21 cellular contexts compared by ENCODE assay signal in genomic region chr16:800834-801488, GRCh38. TPM values are rescaled to one million over a fixed set of nuclear protein-coding genes. Genes with fewer than 3 reads are reported as not detected.
DNase-seq lines count a peak whose midpoint lies in the region; ATAC-seq and TF ChIP-seq lines count a peak whose summit lies in the region.
"Had no signal": no experiment of that assay in that cellular context is flagged by ENCODE, and none has a peak within 500 bp of the region (broad histone marks: within the 10 kb centered on the region; RNA-seq: fewer than 3 reads in every experiment).

No MANE protein-coding gene starts in this region.

- peak; percentile 57 for DNase-seq in activated CD4-positive, alpha-beta T cell treated with anti-CD3 and anti-CD28 coated beads, Interleukin-2, amount 10 ng/mL, durations not matched to agents 24 days and 14 days
- no peak for DNase-seq in activated CD4-positive, alpha-beta T cell treated with anti-CD3 and anti-CD28 coated beads, Interleukin-2, amount 10 ng/mL, durations not matched to agents 7 days and 5 days
- DNase-seq in stimulated activated naive B cell treated with anti-CD40 and anti-IgM and Interleukin-4, amounts not matched to agents 10 μg/mL and 1 μg/mL and 100 μg/mL, for 72 hours = no peak
- DNase-seq in NCI-H446 treated with DMSO at 0.1 percent for 48 hours (lab: John Stamatoyannopoulos, UW) = no peak
- DNase-seq: activated CD8-positive, alpha-beta memory T cell treated with anti-CD3 and anti-CD28 coated beads for 24 hours; activated T-cell treated with anti-CD3 and anti-CD28 coated beads, Interleukin-2, amount 50 U/mL, for 72 hours; C1 segment of cervical spinal cord; effector memory CD4-positive, alpha-beta T cell; left lung; NCI-H1694; NCI-H2227 treated with DMSO at 0.1 percent for 48 hours; stimulated activated CD4-positive, alpha-beta T cell treated with anti-CD3 and anti-CD28 coated beads, Interleukin-4, amount 100 ng/mL, for 1 hour; T1000; upper lobe of right lung had no signal

- H3K9me3 Mint-ChIP-seq in activated CD4-positive, alpha-beta T cell treated with anti-CD3 and anti-CD28 coated beads, Interleukin-2, amount 10 ng/mL, durations not matched to agents 24 days and 14 days = no peaks in the 10 kb centered on the region
- no peaks in the 10 kb centered on the region for H3K9me3 Mint-ChIP-seq in activated CD4-positive, alpha-beta T cell treated with anti-CD3 and anti-CD28 coated beads, Interleukin-2, amount 10 ng/mL, durations not matched to agents 7 days and 5 days
- peaks cover 4 to 5% of the 10 kb centered on the region in 2 donors for H3K9me3 Mint-ChIP-seq in stimulated activated naive B cell treated with anti-CD40 and anti-IgM and Interleukin-4, amounts not matched to agents 10 μg/mL and 1 μg/mL and 100 μg/mL, for 72 hours
- H3K9me3 Mint-ChIP-seq: activated naive CD4-positive, alpha-beta T cell treated with anti-CD3 and anti-CD28 coated beads, Interleukin-2, amount 50 U/mL, for 24 hours; activated T-cell treated with anti-CD3 and anti-CD28 coated beads, Interleukin-2, amount 50 U/mL, for 72 hours; IgD-negative memory B cell had no signal

- no peak overlapping the region for H3K4me3 Mint-ChIP-seq in activated CD4-positive, alpha-beta T cell treated with anti-CD3 and anti-CD28 coated beads, Interleukin-2, amount 10 ng/mL, durations not matched to agents 24 days and 14 days
- H3K4me3 Mint-ChIP-seq in activated CD4-positive, alpha-beta T cell treated with anti-CD3 and anti-CD28 coated beads, Interleukin-2, amount 10 ng/mL, durations not matched to agents 7 days and 5 days = no peak overlapping the region
- no peak overlapping the region for H3K4me3 Mint-ChIP-seq in stimulated activated naive B cell treated with anti-CD40 and anti-IgM and Interleukin-4, amounts not matched to agents 10 μg/mL and 1 μg/mL and 100 μg/mL, for 72 hours
- H3K4me3 Mint-ChIP-seq: activated naive CD4-positive, alpha-beta T cell treated with anti-CD3 and anti-CD28 coated beads, Interleukin-2, amount 50 U/mL, for 24 hours; activated T-cell treated with anti-CD3 and anti-CD28 coated beads, Interleukin-2, amount 50 U/mL, for 72 hours; IgD-negative memory B cell had no signal

- POLR2A ChIA-PET in activated CD4-positive, alpha-beta T cell treated with anti-CD3 and anti-CD28 coated beads, Interleukin-2, amount 10 ng/mL, durations not matched to agents 7 days and 5 days (lab: Charles Lee) = interaction anchor here (0.6 kb wide), 1 partner anchor 164 kb away, joined by 4 read pairs; no protein-coding TSS in a partner anchor

- H3K27ac Mint-ChIP-seq in activated CD4-positive, alpha-beta T cell treated with anti-CD3 and anti-CD28 coated beads, Interleukin-2, amount 10 ng/mL, durations not matched to agents 24 days and 14 days = no peak overlapping the region
- no peak overlapping the region for H3K27ac Mint-ChIP-seq in activated CD4-positive, alpha-beta T cell treated with anti-CD3 and anti-CD28 coated beads, Interleukin-2, amount 10 ng/mL, durations not matched to agents 7 days and 5 days
- H3K27ac Mint-ChIP-seq in stimulated activated naive B cell treated with anti-CD40 and anti-IgM and Interleukin-4, amounts not matched to agents 10 μg/mL and 1 μg/mL and 100 μg/mL, for 72 hours = no peak overlapping the region
- H3K27ac Mint-ChIP-seq: activated naive CD4-positive, alpha-beta T cell treated with anti-CD3 and anti-CD28 coated beads, Interleukin-2, amount 50 U/mL, for 24 hours; activated T-cell treated with anti-CD3 and anti-CD28 coated beads, Interleukin-2, amount 50 U/mL, for 72 hours; IgD-negative memory B cell had no signal

- CTCF ChIA-PET in activated CD4-positive, alpha-beta T cell treated with anti-CD3 and anti-CD28 coated beads, Interleukin-2, amount 10 ng/mL, durations not matched to agents 7 days and 5 days (lab: Charles Lee) = interaction anchor here (1.6 kb wide), 1 partner anchor 89 kb away, joined by 4 read pairs; no protein-coding TSS in a partner anchor

- intact Hi-C loops in activated CD4-positive, alpha-beta T cell treated with anti-CD3 and anti-CD28 coated beads, Interleukin-2, amount 10 ng/mL, durations not matched to agents 24 days and 14 days (cut with micrococcal nuclease) = no loop called here

- ATAC-seq in SK-N-SH treated with all-trans-retinoic acid at 6 μM for 48 hours (peak; percentile 31), GM19455 (IDR thresholded peaks at IDR 0.05; ENCODE audit: unreplicated experiment) (no peak)
- ATAC-seq in stimulated activated naive B cell treated with anti-CD40 and anti-IgM and Interleukin-4, amounts not matched to agents 10 μg/mL and 1 μg/mL and 100 μg/mL, for 72 hours (replicated peaks) = peak; percentile 16 to 17
- ATAC-seq: upper lobe of right lung had no signal

- peaks cover 5% of the 10 kb centered on the region for H3K36me3 Mint-ChIP-seq in activated CD4-positive, alpha-beta T cell treated with anti-CD3 and anti-CD28 coated beads, Interleukin-2, amount 10 ng/mL, durations not matched to agents 24 days and 14 days (ENCODE audit: low read depth)
- H3K36me3 Mint-ChIP-seq in activated CD4-positive, alpha-beta T cell treated with anti-CD3 and anti-CD28 coated beads, Interleukin-2, amount 10 ng/mL, durations not matched to agents 7 days and 5 days (ENCODE audit: low read depth) = peaks cover 6% of the 10 kb centered on the region
- peaks cover 22 to 27% of the 10 kb centered on the region in 2 donors for H3K36me3 Mint-ChIP-seq in stimulated activated naive B cell treated with anti-CD40 and anti-IgM and Interleukin-4, amounts not matched to agents 10 μg/mL and 1 μg/mL and 100 μg/mL, for 72 hours
- H3K36me3 Mint-ChIP-seq: activated naive CD4-positive, alpha-beta T cell treated with anti-CD3 and anti-CD28 coated beads, Interleukin-2, amount 50 U/mL, for 24 hours; IgD-negative memory B cell had no signal

- H3K4me1 Mint-ChIP-seq in activated CD4-positive, alpha-beta T cell treated with anti-CD3 and anti-CD28 coated beads, Interleukin-2, amount 10 ng/mL, durations not matched to agents 24 days and 14 days = no peaks in the 10 kb centered on the region
- H3K4me1 Mint-ChIP-seq in activated CD4-positive, alpha-beta T cell treated with anti-CD3 and anti-CD28 coated beads, Interleukin-2, amount 10 ng/mL, durations not matched to agents 7 days and 5 days = peaks cover under 1% of the 10 kb centered on the region
- H3K4me1 Mint-ChIP-seq in stimulated activated naive B cell treated with anti-CD40 and anti-IgM and Interleukin-4, amounts not matched to agents 10 μg/mL and 1 μg/mL and 100 μg/mL, for 72 hours = peaks cover 0 to 4% of the 10 kb centered on the region in 2 donors
- H3K4me1 Mint-ChIP-seq: activated naive CD4-positive, alpha-beta T cell treated with anti-CD3 and anti-CD28 coated beads, Interleukin-2, amount 50 U/mL, for 24 hours; IgD-negative memory B cell had no signal

- H3K27me3 Mint-ChIP-seq in activated CD4-positive, alpha-beta T cell treated with anti-CD3 and anti-CD28 coated beads, Interleukin-2, amount 10 ng/mL, durations not matched to agents 24 days and 14 days = no peaks in the 10 kb centered on the region
- H3K27me3 Mint-ChIP-seq in activated CD4-positive, alpha-beta T cell treated with anti-CD3 and anti-CD28 coated beads, Interleukin-2, amount 10 ng/mL, durations not matched to agents 7 days and 5 days = peaks cover 4% of the 10 kb centered on the region
- H3K27me3 Mint-ChIP-seq in stimulated activated naive B cell treated with anti-CD40 and anti-IgM and Interleukin-4, amounts not matched to agents 10 μg/mL and 1 μg/mL and 100 μg/mL, for 72 hours = peaks cover 15 to 49% of the 10 kb centered on the region in 2 donors

TF ChIP-seq in SK-N-SH treated with all-trans-retinoic acid at 6 μM for 48 hours, 23 proteins besides CTCF, POLR2A, EP300 and RAD21 (continues in another document):
- TF ChIP-seq BACH2 (CRISPR knock-in tag; IDR thresholded peaks at IDR 0.05; ENCODE audit: borderline replicate concordance) = no peak
- TF ChIP-seq ESRRG (CRISPR knock-in tag; IDR thresholded peaks at IDR 0.05) = no peak
- no peak for TF ChIP-seq CSRNP3 (CRISPR knock-in tag; IDR thresholded peaks at IDR 0.05)
- TF ChIP-seq PPARA (CRISPR knock-in tag; IDR thresholded peaks at IDR 0.05; ENCODE audit: borderline replicate concordance) = no peak
- TF ChIP-seq GLIS3 (CRISPR knock-in tag; IDR thresholded peaks at IDR 0.05) = no peak
- TF ChIP-seq SNAI2 (CRISPR knock-in tag; IDR thresholded peaks at IDR 0.05) = no peak
- no peak for TF ChIP-seq CSDC2 (CRISPR knock-in tag; IDR thresholded peaks at IDR 0.05)

RNA-seq across cellular contexts. Expression of gene GNG13, which starts 0.4 kb away (rescaled TPM):
- total RNA-seq in activated CD4-positive, alpha-beta T cell treated with anti-CD3 and anti-CD28 coated beads, Interleukin-2, amount 10 ng/mL, durations not matched to agents 24 days and 14 days = not detected in 2 replicates
- not detected for total RNA-seq in activated CD4-positive, alpha-beta T cell treated with anti-CD3 and anti-CD28 coated beads, Interleukin-2, amount 10 ng/mL, durations not matched to agents 7 days and 5 days
- total RNA-seq: activated T-cell treated with anti-CD3 and anti-CD28 coated beads, Interleukin-2, amount 50 U/mL, for 72 hours; fibroblast of lung; left lung; pulmonary artery endothelial cell; smooth muscle cell; upper lobe of right lung had no signal

RNA-seq across cellular contexts. Expression of gene CHTF18, which starts 12.5 kb away (rescaled TPM):
- 141 and 147 TPM in 2 replicates for total RNA-seq in activated CD4-positive, alpha-beta T cell treated with anti-CD3 and anti-CD28 coated beads, Interleukin-2, amount 10 ng/mL, durations not matched to agents 24 days and 14 days
- 100 to 1,000 TPM in 1 of 2 experiments, 10 to 100 TPM in 1; 85.9 to 111 TPM for total RNA-seq in activated CD4-positive, alpha-beta T cell treated with anti-CD3 and anti-CD28 coated beads, Interleukin-2, amount 10 ng/mL, durations not matched to agents 7 days and 5 days

RNA-seq across cellular contexts. Expression of gene RPUSD1, which starts 12.8 kb away (rescaled TPM):
- 43.9 and 45.0 TPM in 2 replicates for total RNA-seq in activated CD4-positive, alpha-beta T cell treated with anti-CD3 and anti-CD28 coated beads, Interleukin-2, amount 10 ng/mL, durations not matched to agents 24 days and 14 days
- 10 to 100 TPM; 25.4 to 26.1 TPM for total RNA-seq in activated CD4-positive, alpha-beta T cell treated with anti-CD3 and anti-CD28 coated beads, Interleukin-2, amount 10 ng/mL, durations not matched to agents 7 days and 5 days

RNA-seq across cellular contexts. Expression of gene MSLN, which starts 40.4 kb away (rescaled TPM):
- total RNA-seq in activated CD4-positive, alpha-beta T cell treated with anti-CD3 and anti-CD28 coated beads, Interleukin-2, amount 10 ng/mL, durations not matched to agents 24 days and 14 days = not detected in 2 replicates
- not detected for total RNA-seq in activated CD4-positive, alpha-beta T cell treated with anti-CD3 and anti-CD28 coated beads, Interleukin-2, amount 10 ng/mL, durations not matched to agents 7 days and 5 days
- total RNA-seq: activated T-cell treated with anti-CD3 and anti-CD28 coated beads, Interleukin-2, amount 50 U/mL, for 72 hours; fibroblast of lung; pulmonary artery endothelial cell had no signal
